Comparison of ENCODE assay signal across 1 cellular context in the genomic region with DNA sequence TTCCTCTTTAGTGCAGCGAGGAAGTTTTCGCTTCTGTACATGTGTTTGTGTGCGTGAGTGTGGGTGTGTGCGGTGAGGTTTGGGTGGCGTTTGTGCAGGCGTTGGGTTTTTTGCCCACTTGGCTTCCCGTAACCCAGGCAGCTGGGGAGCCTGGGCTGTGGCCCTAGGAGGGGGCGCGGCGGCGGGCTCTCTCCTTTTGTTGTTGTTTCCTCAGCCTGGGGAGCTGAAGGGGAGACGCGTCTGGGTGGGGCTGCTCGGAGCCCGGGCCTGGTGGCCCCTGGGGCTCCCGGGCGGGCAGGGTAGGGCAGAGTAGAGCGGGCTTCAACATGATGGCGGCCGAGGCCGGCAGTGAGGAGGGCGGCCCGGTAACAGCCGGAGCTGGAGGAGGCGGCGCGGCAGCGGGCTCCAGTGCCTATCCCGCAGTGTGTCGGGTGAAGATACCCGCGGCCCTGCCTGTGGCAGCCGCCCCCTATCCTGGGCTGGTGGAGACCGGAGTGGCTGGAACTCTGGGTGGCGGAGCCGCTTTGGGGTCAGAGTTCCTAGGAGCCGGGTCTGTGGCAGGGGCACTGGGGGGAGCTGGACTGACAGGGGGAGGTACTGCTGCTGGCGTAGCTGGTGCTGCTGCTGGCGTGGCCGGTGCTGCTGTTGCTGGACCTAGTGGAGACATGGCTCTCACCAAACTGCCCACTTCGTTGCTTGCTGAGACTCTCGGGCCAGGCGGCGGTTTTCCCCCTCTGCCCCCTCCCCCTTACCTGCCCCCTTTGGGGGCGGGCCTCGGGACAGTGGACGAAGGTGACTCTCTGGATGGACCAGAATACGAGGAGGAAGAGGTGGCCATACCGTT.
A peak's percentile ranks its signal among the peaks of the same experiment; 100 is the strongest.
TF ChIP-seq lines count a peak whose summit lies in the region.

No MANE protein-coding gene starts in this region.

TF ChIP-seq in HepG2, 621 proteins besides CTCF, POLR2A, EP300 and RAD21 (continued from another document and continues in another):
- TF ChIP-seq, protein P1, sequence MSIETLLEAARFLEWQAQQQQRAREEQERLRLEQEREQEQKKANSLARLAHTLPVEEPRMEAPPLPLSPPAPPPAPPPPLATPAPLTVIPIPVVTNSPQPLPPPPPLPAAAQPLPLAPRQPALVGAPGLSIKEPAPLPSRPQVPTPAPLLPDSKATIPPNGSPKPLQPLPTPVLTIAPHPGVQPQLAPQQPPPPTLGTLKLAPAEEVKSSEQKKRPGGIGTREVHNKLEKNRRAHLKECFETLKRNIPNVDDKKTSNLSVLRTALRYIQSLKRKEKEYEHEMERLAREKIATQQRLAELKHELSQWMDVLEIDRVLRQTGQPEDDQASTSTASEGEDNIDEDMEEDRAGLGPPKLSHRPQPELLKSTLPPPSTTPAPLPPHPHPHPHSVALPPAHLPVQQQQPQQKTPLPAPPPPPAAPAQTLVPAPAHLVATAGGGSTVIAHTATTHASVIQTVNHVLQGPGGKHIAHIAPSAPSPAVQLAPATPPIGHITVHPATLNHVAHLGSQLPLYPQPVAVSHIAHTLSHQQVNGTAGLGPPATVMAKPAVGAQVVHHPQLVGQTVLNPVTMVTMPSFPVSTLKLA (IDR thresholded peaks at IDR 0.05): no peak
- peak; percentile 60; the same call in 1 of the 2 replicates for TF ChIP-seq TMF1 (CRISPR knock-in tag; IDR thresholded peaks at IDR 0.05; ENCODE audit: low read depth)
- TF ChIP-seq, protein P2, sequence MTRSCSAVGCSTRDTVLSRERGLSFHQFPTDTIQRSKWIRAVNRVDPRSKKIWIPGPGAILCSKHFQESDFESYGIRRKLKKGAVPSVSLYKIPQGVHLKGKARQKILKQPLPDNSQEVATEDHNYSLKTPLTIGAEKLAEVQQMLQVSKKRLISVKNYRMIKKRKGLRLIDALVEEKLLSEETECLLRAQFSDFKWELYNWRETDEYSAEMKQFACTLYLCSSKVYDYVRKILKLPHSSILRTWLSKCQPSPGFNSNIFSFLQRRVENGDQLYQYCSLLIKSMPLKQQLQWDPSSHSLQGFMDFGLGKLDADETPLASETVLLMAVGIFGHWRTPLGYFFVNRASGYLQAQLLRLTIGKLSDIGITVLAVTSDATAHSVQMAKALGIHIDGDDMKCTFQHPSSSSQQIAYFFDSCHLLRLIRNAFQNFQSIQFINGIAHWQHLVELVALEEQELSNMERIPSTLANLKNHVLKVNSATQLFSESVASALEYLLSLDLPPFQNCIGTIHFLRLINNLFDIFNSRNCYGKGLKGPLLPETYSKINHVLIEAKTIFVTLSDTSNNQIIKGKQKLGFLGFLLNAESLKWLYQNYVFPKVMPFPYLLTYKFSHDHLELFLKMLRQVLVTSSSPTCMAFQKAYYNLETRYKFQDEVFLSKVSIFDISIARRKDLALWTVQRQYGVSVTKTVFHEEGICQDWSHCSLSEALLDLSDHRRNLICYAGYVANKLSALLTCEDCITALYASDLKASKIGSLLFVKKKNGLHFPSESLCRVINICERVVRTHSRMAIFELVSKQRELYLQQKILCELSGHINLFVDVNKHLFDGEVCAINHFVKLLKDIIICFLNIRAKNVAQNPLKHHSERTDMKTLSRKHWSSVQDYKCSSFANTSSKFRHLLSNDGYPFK (CRISPR knock-in tag; IDR thresholded peaks at IDR 0.05; ENCODE audit: borderline replicate concordance): peak; percentile 86
- no peak for TF ChIP-seq ZNF550 (CRISPR knock-in tag; IDR thresholded peaks at IDR 0.05; ENCODE audit: borderline replicate concordance)
- TF ChIP-seq GLI4 (CRISPR knock-in tag; IDR thresholded peaks at IDR 0.05; ENCODE audit: borderline replicate concordance): no peak
- no peak for TF ChIP-seq ZNF329 (CRISPR knock-in tag; IDR thresholded peaks at IDR 0.05; ENCODE audit: low read depth)
- TF ChIP-seq NFYC (CRISPR knock-in tag; IDR thresholded peaks at IDR 0.05): no peak
- TF ChIP-seq ARNT (IDR thresholded peaks at IDR 0.05): no peak
- TF ChIP-seq ZNF607 (CRISPR knock-in tag; IDR thresholded peaks at IDR 0.05; ENCODE audit: borderline replicate concordance): peak; percentile 84
- TF ChIP-seq GABPB1 (CRISPR knock-in tag; IDR thresholded peaks at IDR 0.05): peak; percentile 34; the same call in 1 of the 2 replicates
- TF ChIP-seq SALL2 (CRISPR knock-in tag; IDR thresholded peaks at IDR 0.05): no peak
- peak; percentile 28; the same call in 1 of the 2 replicates for TF ChIP-seq POGZ (CRISPR knock-in tag; IDR thresholded peaks at IDR 0.05)
- no peak for TF ChIP-seq SATB2 (CRISPR knock-in tag; IDR thresholded peaks at IDR 0.05)
- no peak for TF ChIP-seq GTF2F1 (IDR thresholded peaks at IDR 0.05; ENCODE audit: low read length)
- TF ChIP-seq, protein P3, sequence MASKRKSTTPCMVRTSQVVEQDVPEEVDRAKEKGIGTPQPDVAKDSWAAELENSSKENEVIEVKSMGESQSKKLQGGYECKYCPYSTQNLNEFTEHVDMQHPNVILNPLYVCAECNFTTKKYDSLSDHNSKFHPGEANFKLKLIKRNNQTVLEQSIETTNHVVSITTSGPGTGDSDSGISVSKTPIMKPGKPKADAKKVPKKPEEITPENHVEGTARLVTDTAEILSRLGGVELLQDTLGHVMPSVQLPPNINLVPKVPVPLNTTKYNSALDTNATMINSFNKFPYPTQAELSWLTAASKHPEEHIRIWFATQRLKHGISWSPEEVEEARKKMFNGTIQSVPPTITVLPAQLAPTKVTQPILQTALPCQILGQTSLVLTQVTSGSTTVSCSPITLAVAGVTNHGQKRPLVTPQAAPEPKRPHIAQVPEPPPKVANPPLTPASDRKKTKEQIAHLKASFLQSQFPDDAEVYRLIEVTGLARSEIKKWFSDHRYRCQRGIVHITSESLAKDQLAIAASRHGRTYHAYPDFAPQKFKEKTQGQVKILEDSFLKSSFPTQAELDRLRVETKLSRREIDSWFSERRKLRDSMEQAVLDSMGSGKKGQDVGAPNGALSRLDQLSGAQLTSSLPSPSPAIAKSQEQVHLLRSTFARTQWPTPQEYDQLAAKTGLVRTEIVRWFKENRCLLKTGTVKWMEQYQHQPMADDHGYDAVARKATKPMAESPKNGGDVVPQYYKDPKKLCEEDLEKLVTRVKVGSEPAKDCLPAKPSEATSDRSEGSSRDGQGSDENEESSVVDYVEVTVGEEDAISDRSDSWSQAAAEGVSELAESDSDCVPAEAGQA (IDR thresholded peaks at IDR 0.05; ENCODE audit: low read depth): no peak
- TF ChIP-seq, protein P3 (CRISPR knock-in tag; IDR thresholded peaks at IDR 0.05; ENCODE audit: borderline replicate concordance): 0 out of 2 replicates have a peak, but pooled peaks have one; percentile 16
- TF ChIP-seq ZNF337 (CRISPR knock-in tag; IDR thresholded peaks at IDR 0.05; ENCODE audit: borderline replicate concordance, low read depth): no peak
- TF ChIP-seq ZFY (CRISPR knock-in tag; IDR thresholded peaks at IDR 0.05): peak; percentile 77
- TF ChIP-seq ZNF225 (CRISPR knock-in tag; IDR thresholded peaks at IDR 0.05): no peak; the same call in 1 of the 2 replicates
- TF ChIP-seq, protein P4, sequence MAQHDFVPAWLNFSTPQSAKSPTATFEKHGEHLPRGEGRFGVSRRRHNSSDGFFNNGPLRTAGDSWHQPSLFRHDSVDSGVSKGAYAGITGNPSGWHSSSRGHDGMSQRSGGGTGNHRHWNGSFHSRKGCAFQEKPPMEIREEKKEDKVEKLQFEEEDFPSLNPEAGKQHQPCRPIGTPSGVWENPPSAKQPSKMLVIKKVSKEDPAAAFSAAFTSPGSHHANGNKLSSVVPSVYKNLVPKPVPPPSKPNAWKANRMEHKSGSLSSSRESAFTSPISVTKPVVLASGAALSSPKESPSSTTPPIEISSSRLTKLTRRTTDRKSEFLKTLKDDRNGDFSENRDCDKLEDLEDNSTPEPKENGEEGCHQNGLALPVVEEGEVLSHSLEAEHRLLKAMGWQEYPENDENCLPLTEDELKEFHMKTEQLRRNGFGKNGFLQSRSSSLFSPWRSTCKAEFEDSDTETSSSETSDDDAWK (CRISPR knock-in tag; IDR thresholded peaks at IDR 0.05): no peak
- TF ChIP-seq SAFB2 (CRISPR knock-in tag; IDR thresholded peaks at IDR 0.05; ENCODE audit: borderline replicate concordance, low read depth): no peak
- no peak for TF ChIP-seq ZNF432 (CRISPR knock-in tag; IDR thresholded peaks at IDR 0.05; ENCODE audit: borderline replicate concordance)
- TF ChIP-seq, protein P5, sequence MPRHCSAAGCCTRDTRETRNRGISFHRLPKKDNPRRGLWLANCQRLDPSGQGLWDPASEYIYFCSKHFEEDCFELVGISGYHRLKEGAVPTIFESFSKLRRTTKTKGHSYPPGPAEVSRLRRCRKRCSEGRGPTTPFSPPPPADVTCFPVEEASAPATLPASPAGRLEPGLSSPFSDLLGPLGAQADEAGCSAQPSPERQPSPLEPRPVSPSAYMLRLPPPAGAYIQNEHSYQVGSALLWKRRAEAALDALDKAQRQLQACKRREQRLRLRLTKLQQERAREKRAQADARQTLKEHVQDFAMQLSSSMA (CRISPR knock-in tag; IDR thresholded peaks at IDR 0.05): peak; percentile 79; the same call in 1 of the 2 replicates
- peak; percentile 55 for TF ChIP-seq TAF15 (IDR thresholded peaks at IDR 0.05; ENCODE audit: low read depth, low read length, poor library complexity, severe bottlenecking)
- TF ChIP-seq SP4 (CRISPR knock-in tag; IDR thresholded peaks at IDR 0.05): peak; percentile 61
- TF ChIP-seq, protein P6, sequence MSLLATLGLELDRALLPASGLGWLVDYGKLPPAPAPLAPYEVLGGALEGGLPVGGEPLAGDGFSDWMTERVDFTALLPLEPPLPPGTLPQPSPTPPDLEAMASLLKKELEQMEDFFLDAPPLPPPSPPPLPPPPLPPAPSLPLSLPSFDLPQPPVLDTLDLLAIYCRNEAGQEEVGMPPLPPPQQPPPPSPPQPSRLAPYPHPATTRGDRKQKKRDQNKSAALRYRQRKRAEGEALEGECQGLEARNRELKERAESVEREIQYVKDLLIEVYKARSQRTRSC (CRISPR knock-in tag; IDR thresholded peaks at IDR 0.05; ENCODE audit: low read depth): no peak
- no peak for TF ChIP-seq GATA4 (IDR thresholded peaks at IDR 0.05; ENCODE audit: borderline replicate concordance, low read depth)
- 0 out of 2 replicates have a peak, but pooled peaks have one; percentile 39 for TF ChIP-seq MAF1 (CRISPR knock-in tag; IDR thresholded peaks at IDR 0.05; ENCODE audit: borderline replicate concordance)
- TF ChIP-seq ZBTB8A (CRISPR knock-in tag; IDR thresholded peaks at IDR 0.05; ENCODE audit: borderline replicate concordance, low read depth): no peak
- TF ChIP-seq ZNF350 (CRISPR knock-in tag; IDR thresholded peaks at IDR 0.05; ENCODE audit: borderline replicate concordance, low read depth): 0 out of 2 replicates have a peak, but pooled peaks have one; percentile 43
- no peak for TF ChIP-seq ZNF33A (CRISPR knock-in tag; IDR thresholded peaks at IDR 0.05; ENCODE audit: borderline replicate concordance)
- TF ChIP-seq DNMT1 (CRISPR knock-in tag; IDR thresholded peaks at IDR 0.05): no peak
- TF ChIP-seq, protein P7, sequence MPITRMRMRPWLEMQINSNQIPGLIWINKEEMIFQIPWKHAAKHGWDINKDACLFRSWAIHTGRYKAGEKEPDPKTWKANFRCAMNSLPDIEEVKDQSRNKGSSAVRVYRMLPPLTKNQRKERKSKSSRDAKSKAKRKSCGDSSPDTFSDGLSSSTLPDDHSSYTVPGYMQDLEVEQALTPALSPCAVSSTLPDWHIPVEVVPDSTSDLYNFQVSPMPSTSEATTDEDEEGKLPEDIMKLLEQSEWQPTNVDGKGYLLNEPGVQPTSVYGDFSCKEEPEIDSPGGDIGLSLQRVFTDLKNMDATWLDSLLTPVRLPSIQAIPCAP (CRISPR knock-in tag; IDR thresholded peaks at IDR 0.05; ENCODE audit: low read depth): no peak
- no peak for TF ChIP-seq RXRA (CRISPR knock-in tag; IDR thresholded peaks at IDR 0.05)
- 0 out of 2 replicates have a peak, but pooled peaks have one; percentile 49 for TF ChIP-seq REPIN1 (CRISPR knock-in tag; IDR thresholded peaks at IDR 0.05; ENCODE audit: borderline replicate concordance, low read depth)
- TF ChIP-seq, protein P8, sequence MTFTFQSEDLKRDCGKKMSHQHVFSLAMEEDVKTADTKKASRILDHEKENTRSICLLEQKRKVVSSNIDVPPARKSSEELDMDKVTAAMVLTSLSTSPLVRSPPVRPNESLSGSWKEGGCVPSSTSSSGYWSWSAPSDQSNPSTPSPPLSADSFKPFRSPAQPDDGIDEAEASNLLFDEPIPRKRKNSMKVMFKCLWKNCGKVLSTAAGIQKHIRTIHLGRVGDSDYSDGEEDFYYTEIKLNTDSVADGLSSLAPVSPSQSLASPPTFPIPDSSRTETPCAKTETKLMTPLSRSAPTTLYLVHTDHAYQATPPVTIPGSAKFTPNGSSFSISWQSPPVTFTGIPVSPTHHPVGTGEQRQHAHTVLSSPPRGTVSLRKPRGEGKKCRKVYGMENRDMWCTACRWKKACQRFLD (CRISPR knock-in tag; IDR thresholded peaks at IDR 0.05; ENCODE audit: borderline replicate concordance): no peak
- no peak for TF ChIP-seq SALL1 (CRISPR knock-in tag; IDR thresholded peaks at IDR 0.05)
- 0 out of 2 replicates have a peak, but pooled peaks have one; percentile 70 for TF ChIP-seq ZNF703 (CRISPR knock-in tag; IDR thresholded peaks at IDR 0.05; ENCODE audit: borderline replicate concordance)
- no peak for TF ChIP-seq FOSL2 (CRISPR knock-in tag; IDR thresholded peaks at IDR 0.05)
